1 cellular context compared by ENCODE assay signal in the genomic region with DNA sequence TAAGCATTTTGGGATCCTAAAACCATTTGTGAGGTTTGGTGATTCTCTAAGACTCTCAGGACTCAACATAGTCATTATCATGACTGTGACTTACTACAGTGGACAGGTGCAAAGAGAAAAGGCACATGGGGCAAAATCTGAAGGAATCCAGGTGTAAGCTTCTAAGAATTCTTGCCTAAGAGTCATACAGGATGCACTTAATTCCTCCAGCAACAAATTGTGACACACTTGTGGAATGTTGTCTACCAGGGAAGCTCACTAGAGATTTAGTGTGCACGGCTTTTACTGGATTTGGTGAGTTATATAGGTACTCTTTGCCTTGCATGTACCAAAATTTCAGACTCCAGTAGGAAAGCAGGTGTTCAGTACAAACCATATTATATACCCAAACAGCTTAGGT.
TF ChIP-seq lines count a peak whose summit lies in the region.

No MANE protein-coding gene starts in this region.

TF ChIP-seq in HepG2, 621 proteins besides CTCF, POLR2A, EP300 and RAD21 (continued from another document):
- TF ChIP-seq, protein P1, sequence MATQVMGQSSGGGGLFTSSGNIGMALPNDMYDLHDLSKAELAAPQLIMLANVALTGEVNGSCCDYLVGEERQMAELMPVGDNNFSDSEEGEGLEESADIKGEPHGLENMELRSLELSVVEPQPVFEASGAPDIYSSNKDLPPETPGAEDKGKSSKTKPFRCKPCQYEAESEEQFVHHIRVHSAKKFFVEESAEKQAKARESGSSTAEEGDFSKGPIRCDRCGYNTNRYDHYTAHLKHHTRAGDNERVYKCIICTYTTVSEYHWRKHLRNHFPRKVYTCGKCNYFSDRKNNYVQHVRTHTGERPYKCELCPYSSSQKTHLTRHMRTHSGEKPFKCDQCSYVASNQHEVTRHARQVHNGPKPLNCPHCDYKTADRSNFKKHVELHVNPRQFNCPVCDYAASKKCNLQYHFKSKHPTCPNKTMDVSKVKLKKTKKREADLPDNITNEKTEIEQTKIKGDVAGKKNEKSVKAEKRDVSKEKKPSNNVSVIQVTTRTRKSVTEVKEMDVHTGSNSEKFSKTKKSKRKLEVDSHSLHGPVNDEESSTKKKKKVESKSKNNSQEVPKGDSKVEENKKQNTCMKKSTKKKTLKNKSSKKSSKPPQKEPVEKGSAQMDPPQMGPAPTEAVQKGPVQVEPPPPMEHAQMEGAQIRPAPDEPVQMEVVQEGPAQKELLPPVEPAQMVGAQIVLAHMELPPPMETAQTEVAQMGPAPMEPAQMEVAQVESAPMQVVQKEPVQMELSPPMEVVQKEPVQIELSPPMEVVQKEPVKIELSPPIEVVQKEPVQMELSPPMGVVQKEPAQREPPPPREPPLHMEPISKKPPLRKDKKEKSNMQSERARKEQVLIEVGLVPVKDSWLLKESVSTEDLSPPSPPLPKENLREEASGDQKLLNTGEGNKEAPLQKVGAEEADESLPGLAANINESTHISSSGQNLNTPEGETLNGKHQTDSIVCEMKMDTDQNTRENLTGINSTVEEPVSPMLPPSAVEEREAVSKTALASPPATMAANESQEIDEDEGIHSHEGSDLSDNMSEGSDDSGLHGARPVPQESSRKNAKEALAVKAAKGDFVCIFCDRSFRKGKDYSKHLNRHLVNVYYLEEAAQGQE (IDR thresholded peaks at IDR 0.05; ENCODE audit: borderline replicate concordance in 1 of 2, low read depth in 1 of 2, low read length in 2 of 2) = no peak
- no peak for TF ChIP-seq GFI1 (CRISPR knock-in tag; IDR thresholded peaks at IDR 0.05; ENCODE audit: borderline replicate concordance)
- TF ChIP-seq GTF2F1 (IDR thresholded peaks at IDR 0.05; ENCODE audit: low read length) = no peak
- no peak for TF ChIP-seq SPEN (CRISPR knock-in tag; IDR thresholded peaks at IDR 0.05; ENCODE audit: low read depth)
- no peak for TF ChIP-seq BHLHE40 (IDR thresholded peaks at IDR 0.05; ENCODE audit: low read length)
- TF ChIP-seq MIER2 (CRISPR knock-in tag; IDR thresholded peaks at IDR 0.05) = no peak
